ENCODE assay signal across 27 cellular contexts in the genomic region with DNA sequence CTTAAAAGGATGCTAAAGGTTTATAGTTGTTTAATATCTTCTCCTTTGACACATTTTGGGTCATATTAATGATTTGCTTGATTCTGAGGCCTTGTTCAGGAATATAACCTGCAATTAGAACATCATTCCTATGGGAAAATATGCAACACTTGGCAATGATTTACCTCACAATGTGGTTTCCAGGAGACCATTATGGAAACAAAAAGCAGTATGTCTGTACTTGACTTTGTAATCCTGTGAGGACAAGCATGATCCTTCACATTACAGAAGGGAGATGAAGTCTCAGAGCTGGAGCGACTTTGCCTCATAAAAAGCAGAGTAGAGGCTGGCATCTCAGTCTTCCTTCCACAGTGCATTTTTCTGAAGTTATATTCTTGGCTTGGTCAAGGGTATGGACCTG.
"Had no signal": no experiment of that assay in that cellular context is flagged by ENCODE, and none has a peak within 500 bp of the region (broad histone marks: within the 10 kb centered on the region; RNA-seq: fewer than 3 reads in every experiment).

No MANE protein-coding gene starts in this region.

- H3K4me3 Mint-ChIP-seq: activated CD4-positive, alpha-beta memory T cell treated with anti-CD3 and anti-CD28 coated beads for 36 hours; activated CD4-positive, alpha-beta T cell treated with anti-CD3 and anti-CD28 coated beads, Interleukin-2, amount 10 ng/mL, durations not matched to agents 7 days and 5 days; activated naive CD4-positive, alpha-beta T cell treated with anti-CD3 and anti-CD28 coated beads, Interleukin-2, amount 10 ng/mL, durations not matched to agents 7 days and 5 days; activated naive CD8-positive, alpha-beta T cell treated with anti-CD3 and anti-CD28 coated beads for 36 hours; activated T-cell treated with anti-CD3 and anti-CD28 coated beads, Interleukin-2, amount 50 U/mL, for 72 hours; central memory CD8-positive, alpha-beta T cell had no signal

- H3K27me3 ChIP-seq: SJCRH30 had no signal

- H3K9me3 Mint-ChIP-seq: activated CD4-positive, alpha-beta memory T cell treated with anti-CD3 and anti-CD28 coated beads for 36 hours; activated CD4-positive, alpha-beta T cell treated with anti-CD3 and anti-CD28 coated beads, Interleukin-2, amount 10 ng/mL, durations not matched to agents 7 days and 5 days; activated naive CD4-positive, alpha-beta T cell treated with anti-CD3 and anti-CD28 coated beads, Interleukin-2, amount 10 ng/mL, durations not matched to agents 7 days and 5 days; activated naive CD8-positive, alpha-beta T cell treated with anti-CD3 and anti-CD28 coated beads for 36 hours; activated T-cell treated with anti-CD3 and anti-CD28 coated beads, Interleukin-2, amount 50 U/mL, for 72 hours; activated T-helper 2 cell treated with anti-CD3 and anti-CD28 coated beads, Interferon-gamma antibody, Interleukin-2, Interleukin-4, amounts not matched to agents 10 μg/mL and 5 μg/mL and 100 μg/mL, durations not matched to agents 14 hours and 24 hours and 36 hours; central memory CD8-positive, alpha-beta T cell had no signal

- H3K36me3 ChIP-seq: SJCRH30 had no signal

- H3K4me1 ChIP-seq: SJCRH30 had no signal

- H3K4me1 Mint-ChIP-seq: central memory CD8-positive, alpha-beta T cell had no signal

- H3K27me3 Mint-ChIP-seq: activated CD4-positive, alpha-beta memory T cell treated with anti-CD3 and anti-CD28 coated beads for 36 hours; activated naive CD8-positive, alpha-beta T cell treated with anti-CD3 and anti-CD28 coated beads for 36 hours had no signal

- H3K4me3 ChIP-seq: SJCRH30 had no signal

- H3K36me3 Mint-ChIP-seq: activated CD4-positive, alpha-beta memory T cell treated with anti-CD3 and anti-CD28 coated beads for 36 hours; activated naive CD4-positive, alpha-beta T cell treated with anti-CD3 and anti-CD28 coated beads, Interleukin-2, amount 10 ng/mL, durations not matched to agents 7 days and 5 days; activated naive CD8-positive, alpha-beta T cell treated with anti-CD3 and anti-CD28 coated beads for 36 hours had no signal

- H3K27ac ChIP-seq: KMS-11, RWPE1, SJCRH30, VCaP had no signal

- H3K9me3 ChIP-seq: SJCRH30, SK-N-SH had no signal

- ATAC-seq: activated T-cell treated with anti-CD3 and anti-CD28 coated beads, Interleukin-2, amount 50 U/mL, for 72 hours; Panc1 had no signal

- H3K27ac Mint-ChIP-seq: activated CD4-positive, alpha-beta memory T cell treated with anti-CD3 and anti-CD28 coated beads for 36 hours; activated CD4-positive, alpha-beta T cell treated with anti-CD3 and anti-CD28 coated beads, Interleukin-2, amount 10 ng/mL, durations not matched to agents 7 days and 5 days; activated naive CD4-positive, alpha-beta T cell treated with anti-CD3 and anti-CD28 coated beads, Interleukin-2, amount 10 ng/mL, durations not matched to agents 7 days and 5 days; activated naive CD8-positive, alpha-beta T cell treated with anti-CD3 and anti-CD28 coated beads for 36 hours; activated T-cell treated with anti-CD3 and anti-CD28 coated beads, Interleukin-2, amount 50 U/mL, for 72 hours; activated T-helper 2 cell treated with anti-CD3 and anti-CD28 coated beads, Interferon-gamma antibody, Interleukin-2, Interleukin-4, amounts not matched to agents 10 μg/mL and 5 μg/mL and 100 μg/mL, durations not matched to agents 14 hours and 24 hours and 36 hours had no signal

- DNase-seq: activated CD4-positive, alpha-beta memory T cell treated with anti-CD3 and anti-CD28 coated beads for 36 hours; activated CD4-positive, alpha-beta T cell treated with anti-CD3 and anti-CD28 coated beads, Interleukin-2, amount 10 ng/mL, durations not matched to agents 7 days and 5 days; activated CD4-positive, CD25-positive, alpha-beta regulatory T cell; activated CD8-positive, alpha-beta memory T cell treated with anti-CD3 and anti-CD28 coated beads, Interleukin-2, amount 50 U/mL, for 4 hours; activated gamma-delta T cell treated with Interleukin-2 at 50 U/mL for 16 hours; activated naive CD4-positive, alpha-beta T cell treated with anti-CD3 and anti-CD28 coated beads, Interleukin-2, amount 10 ng/mL, durations not matched to agents 7 days and 5 days; activated naive CD8-positive, alpha-beta T cell treated with anti-CD3 and anti-CD28 coated beads for 36 hours; activated T-cell treated with anti-CD3 and anti-CD28 coated beads, Interleukin-2, amount 50 U/mL, for 72 hours; NCI-H1092; NCI-H1417; NCI-H1694; NCI-H2029; NCI-H2107; NCI-H446; NCI-H524; NCI-H748 treated with DMSO at 0.1 percent for 48 hours; OCI-M1; Right ventricle myocardium superior; SJCRH30; SK-N-SH; T-helper 1 cell had no signal
